17 cellular contexts compared by ENCODE assay signal in the genomic region with DNA sequence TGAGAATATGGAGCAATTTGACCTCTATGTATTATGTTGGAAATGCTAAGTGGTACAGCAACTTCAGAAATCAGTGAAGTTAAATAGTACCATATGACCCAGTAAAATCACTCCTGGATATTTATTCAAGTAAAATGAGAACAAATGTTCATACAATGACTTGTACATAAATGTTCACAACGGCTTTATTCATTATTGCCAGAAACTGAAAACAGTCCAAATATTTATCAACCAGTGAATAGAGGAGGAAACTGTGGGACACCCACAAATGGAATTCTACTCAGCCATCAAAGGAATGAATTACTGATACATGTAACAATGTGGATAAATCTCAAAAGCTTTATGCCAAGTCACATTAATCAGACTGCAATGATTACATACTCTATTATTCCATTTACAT.
A peak's percentile ranks its signal among the peaks of the same experiment; 100 is the strongest.
DNase-seq lines count a peak whose midpoint lies in the region; ATAC-seq, FAIRE-seq and TF ChIP-seq lines count a peak whose summit lies in the region.
"Had no signal": no experiment of that assay in that cellular context is flagged by ENCODE, and none has a peak within 500 bp of the region (broad histone marks: within the 10 kb centered on the region; RNA-seq: fewer than 3 reads in every experiment).

No MANE protein-coding gene starts in this region.

- no peak overlapping the region for H3K9ac ChIP-seq in PC-3 (ENCODE audit: low read length)
- H3K9ac ChIP-seq: BLaER1 treated with 17β-estradiol and CSF1 and Interleukin-3, amounts not matched to agents 10 nM and 100 nM had no signal

- DNase-seq in BJ (ENCODE audit: low read depth) (peak; percentile 11), PC-3 (peak; percentile 89), bronchial epithelial cell (ENCODE audit: low read depth) (peak; percentile 38), fibroblast of pulmonary artery (ENCODE audit: low read depth) (peak; percentile 30), progenitor cell of endocrine pancreas (ENCODE audit: low spot score, unreplicated experiment) (no peak), cerebellar cortex (ENCODE audit: low spot score) (no peak), MG63 (no peak)
- DNase-seq: ACHN, DMS 273 treated with DMSO at 0.1 percent for 48 hours, H7, MV-4-11, NCI-H1436, NCI-H2029 treated with DMSO at 0.1 percent for 48 hours, NCI-H526 treated with DMSO at 0.1 percent for 48 hours, PC-9 had no signal

- H3K4me1 Mint-ChIP-seq in progenitor cell of endocrine pancreas (ENCODE audit: low read depth) = peaks cover 15% of the 10 kb centered on the region

- no peak for FAIRE-seq in bronchial epithelial cell (lab: Jason Lieb, UNC)

- H3K4me3 Mint-ChIP-seq in progenitor cell of endocrine pancreas (ENCODE audit: low read depth) = no peak overlapping the region

- intact Hi-C loops in PC-3 (cut with micrococcal nuclease) = loop anchor here (1.0 to 10.0 kb wide), 4 partner anchors 36 to 541 kb away; no protein-coding TSS in a partner anchor

- no peaks in the 10 kb centered on the region for H3K9me2 ChIP-seq in PC-3 (replicated peaks; ENCODE audit: low read length)

- peaks cover 3% of the 10 kb centered on the region for H3K36me3 Mint-ChIP-seq in progenitor cell of endocrine pancreas (ENCODE audit: insufficient read depth)

- no peaks in the 10 kb centered on the region for H3K79me2 ChIP-seq in PC-3 (ENCODE audit: low read length)

- H3K4me3 ChIP-seq in BJ (ENCODE audit: low read depth, low read length) = no peak overlapping the region
- H3K4me3 ChIP-seq in PC-3 (ENCODE audit: low read length) = no peak overlapping the region
- H3K4me3 ChIP-seq in bronchial epithelial cell (ENCODE audit: low read depth, low read length) = no peak overlapping the region
- no peak overlapping the region for H3K4me3 ChIP-seq in fibroblast of pulmonary artery (replicated peaks; ENCODE audit: low read depth, low read length)
- H3K4me3 ChIP-seq in MG63 = no peak overlapping the region
- H3K4me3 ChIP-seq: BLaER1 treated with 17β-estradiol and CSF1 and Interleukin-3, amounts not matched to agents 10 nM and 100 nM; PC-9 had no signal

- CTCF ChIA-PET in BJ (lab: Yijun Ruan, JAX) (no interaction called here), PC-3 (lab: Charles Lee) (no interaction called here)

- no peak for TF ChIP-seq CTCF in BJ (IDR thresholded peaks at IDR 0.05; ENCODE audit: insufficient read depth, low read depth, low read length)
- TF ChIP-seq CTCF in PC-3 (conservative IDR thresholded peaks at IDR 0.05; ENCODE audit: low read depth, low read length) = no peak
- TF ChIP-seq CTCF in bronchial epithelial cell (IDR thresholded peaks at IDR 0.05; ENCODE audit: insufficient read depth, low read length, severe bottlenecking) = no peak
- no peak for TF ChIP-seq CTCF in fibroblast of pulmonary artery (IDR thresholded peaks at IDR 0.05; ENCODE audit: low read length, missing control alignments)
- TF ChIP-seq CTCF in progenitor cell of endocrine pancreas (IDR thresholded peaks at IDR 0.05; ENCODE audit: unreplicated experiment) = no peak

- no peaks in the 10 kb centered on the region for H3K9me3 ChIP-seq in PC-3 (ENCODE audit: low read length)
- peaks cover 10% of the 10 kb centered on the region for H3K9me3 ChIP-seq in MG63
- H3K9me3 ChIP-seq: BLaER1 treated with 17β-estradiol and CSF1 and Interleukin-3, amounts not matched to agents 10 nM and 100 nM had no signal

- H3K27me3 ChIP-seq in BJ (ENCODE audit: control insufficient read depth, insufficient read depth, low read length) (no peaks in the 10 kb centered on the region), PC-3 (ENCODE audit: low read length) (no peaks in the 10 kb centered on the region), bronchial epithelial cell (ENCODE audit: control insufficient read depth, insufficient read depth, low read length) (no peaks in the 10 kb centered on the region), MG63 (no peaks in the 10 kb centered on the region)
- H3K27me3 ChIP-seq: BLaER1 treated with 17β-estradiol and CSF1 and Interleukin-3, amounts not matched to agents 10 nM and 100 nM had no signal

- peak overlapping the region; percentile 51 for H3K4me2 ChIP-seq in PC-3 (ENCODE audit: low read length)
- H3K4me2 ChIP-seq: BLaER1 treated with 17β-estradiol and CSF1 and Interleukin-3, amounts not matched to agents 10 nM and 100 nM; PC-9 had no signal

- no peaks in the 10 kb centered on the region for H4K20me1 ChIP-seq in PC-3 (ENCODE audit: low read length)
- H4K20me1 ChIP-seq: BLaER1 treated with 17β-estradiol and CSF1 and Interleukin-3, amounts not matched to agents 10 nM and 100 nM had no signal

- peaks cover 8% of the 10 kb centered on the region for H3K9me3 Mint-ChIP-seq in progenitor cell of endocrine pancreas (ENCODE audit: low read depth)

- BruUV-seq in PC-3 (replicated peaks; lab: Mats Ljungman, UMichigan) = no TSS peak

- peak overlapping the region; percentile 50 for H3K27ac ChIP-seq in PC-3 (ENCODE audit: low read length)
- H3K27ac ChIP-seq: BLaER1 treated with 17β-estradiol and CSF1 and Interleukin-3, amounts not matched to agents 10 nM and 100 nM; PC-9 had no signal

- no peaks in the 10 kb centered on the region for H3K27me3 Mint-ChIP-seq in progenitor cell of endocrine pancreas

- no peak overlapping the region for H2AFZ ChIP-seq in PC-3 (ENCODE audit: low read length)
- H2AFZ ChIP-seq: PC-9 had no signal

- H3K27ac Mint-ChIP-seq in progenitor cell of endocrine pancreas = no peak overlapping the region

- H3F3A ChIP-seq in PC-3 (ENCODE audit: low read length, unreplicated experiment) = no peaks in the 10 kb centered on the region

- H3K36me3 ChIP-seq in BJ (ENCODE audit: control insufficient read depth, insufficient read depth, low read length) (no peaks in the 10 kb centered on the region), PC-3 (ENCODE audit: low read depth, low read length) (no peaks in the 10 kb centered on the region), bronchial epithelial cell (ENCODE audit: control insufficient read depth, insufficient read depth, low read length) (no peaks in the 10 kb centered on the region), MG63 (no peaks in the 10 kb centered on the region)
- H3K36me3 ChIP-seq: BLaER1 treated with 17β-estradiol and CSF1 and Interleukin-3, amounts not matched to agents 10 nM and 100 nM had no signal

- peaks cover 39% of the 10 kb centered on the region for H3K4me1 ChIP-seq in PC-3 (ENCODE audit: insufficient read depth, low read length)
- H3K4me1 ChIP-seq: BLaER1 treated with 17β-estradiol and CSF1 and Interleukin-3, amounts not matched to agents 10 nM and 100 nM had no signal

- peak; percentile 50 for ATAC-seq in PC-3
- ATAC-seq in HG03354 (IDR thresholded peaks at IDR 0.05; ENCODE audit: poor library complexity, severe bottlenecking, unreplicated experiment) = no peak

- POLR2A ChIA-PET in BJ (lab: Charles Lee) (no interaction called here), PC-3 (lab: Charles Lee; ENCODE audit: unreplicated experiment) (interaction anchor here (0.6 kb wide), 1 partner anchor 95 kb away, joined by 8 read pairs; no protein-coding TSS in a partner anchor)

Comparison
In these comparisons a context has a peak if more than half of its experiments do, and no peak if none do; other contexts are left out.
1. DNase-seq: peak in BJ (single experiment), PC-3 (single experiment), bronchial epithelial cell (single experiment) and fibroblast of pulmonary artery (single experiment); none in progenitor cell of endocrine pancreas (single experiment), cerebellar cortex (single experiment) and MG63 (single experiment).